Comparison of ENCODE assay signal across 6 cellular contexts in the genomic region with DNA sequence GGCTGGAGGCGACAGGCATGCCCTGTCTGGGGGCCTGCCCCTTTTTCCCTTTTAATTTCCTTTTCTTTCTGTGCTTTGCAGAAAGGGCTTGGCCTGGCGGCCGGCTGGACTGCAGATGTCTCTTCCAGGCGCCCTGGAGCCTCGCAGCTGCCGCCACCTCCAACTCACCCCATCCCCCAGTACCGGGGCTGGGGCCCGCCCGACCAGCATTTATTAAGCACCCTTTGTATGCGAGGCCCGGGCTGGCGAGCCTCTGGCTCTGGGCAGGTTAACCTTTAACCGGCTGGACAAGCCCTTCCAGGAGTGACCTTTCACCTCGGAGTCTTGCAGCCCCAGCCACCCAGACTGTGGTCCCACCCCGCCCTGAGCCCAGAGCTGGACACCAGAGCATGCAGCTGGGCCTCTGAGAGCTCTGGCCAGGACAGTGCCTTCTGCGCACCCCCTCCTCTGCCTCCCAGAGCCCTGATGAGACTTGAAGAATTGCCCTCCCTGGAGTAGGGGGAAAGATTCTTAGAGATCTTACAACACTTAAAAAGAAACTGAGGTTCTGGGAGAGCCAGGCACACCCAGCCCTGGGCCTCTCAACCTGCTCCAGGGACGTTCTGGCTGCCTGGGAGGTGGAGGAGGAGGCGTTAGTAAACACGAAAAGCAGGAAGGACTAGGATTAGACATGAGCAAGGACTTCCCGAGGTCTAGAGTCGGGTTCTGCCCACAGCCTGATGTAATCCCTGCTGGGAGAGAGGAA. TPM values are rescaled to one million over a fixed set of nuclear protein-coding genes. Genes with fewer than 3 reads are reported as not detected.
DNase-seq lines count a peak whose midpoint lies in the region; ATAC-seq and TF ChIP-seq lines count a peak whose summit lies in the region.

No MANE protein-coding gene starts in this region.

- intact Hi-C loops in psoas muscle (cut with DNase I): no loop called here

- H3K36me3 ChIP-seq in ectodermal cell (ENCODE audit: control insufficient read depth, insufficient read depth, low read length) (no peaks in the 10 kb centered on the region), psoas muscle (ENCODE audit: insufficient read depth in 1 of 2, low read depth in 1 of 2) (no peaks in the 10 kb centered on the region)

- H3K4me3 ChIP-seq in ectodermal cell (ENCODE audit: insufficient read depth, low read depth, low read length): peak overlapping the region; percentile 36
- peak overlapping the region; percentile 85 for H3K4me3 ChIP-seq in psoas muscle

- H3K9me3 ChIP-seq in ectodermal cell (ENCODE audit: control insufficient read depth, low read length) (no peaks in the 10 kb centered on the region), psoas muscle (no peaks in the 10 kb centered on the region)

- no peak for TF ChIP-seq CTCF in psoas muscle (IDR thresholded peaks at IDR 0.05)

- ATAC-seq in psoas muscle (peak; percentile 5 to 8 (median 7)), GM18511 (IDR thresholded peaks at IDR 0.05; ENCODE audit: unreplicated experiment) (no peak)

- H3K4me3 Mint-ChIP-seq in activated naive CD4-positive, alpha-beta T cell treated with anti-CD3 and anti-CD28 coated beads, Interleukin-2, amount 50 U/mL, for 24 hours: peak overlapping the region; percentile 85

- H3K27ac Mint-ChIP-seq in activated naive CD4-positive, alpha-beta T cell treated with anti-CD3 and anti-CD28 coated beads, Interleukin-2, amount 50 U/mL, for 24 hours: peak overlapping the region; percentile 65

- H3K4me1 Mint-ChIP-seq in activated naive CD4-positive, alpha-beta T cell treated with anti-CD3 and anti-CD28 coated beads, Interleukin-2, amount 50 U/mL, for 24 hours: peaks cover 6% of the 10 kb centered on the region

- peaks cover 24% of the 10 kb centered on the region for H3K4me1 ChIP-seq in ectodermal cell (ENCODE audit: control insufficient read depth, insufficient read depth, low read length)
- peaks cover 21% of the 10 kb centered on the region for H3K4me1 ChIP-seq in psoas muscle

- no peak for DNase-seq in activated naive CD4-positive, alpha-beta T cell treated with anti-CD3 and anti-CD28 coated beads, Interleukin-2, amount 50 U/mL, for 16 hours
- DNase-seq in psoas muscle: peak in 1 of 2 donors; percentile 72
- DNase-seq in central memory CD4-positive, alpha-beta T cell: no peak

- H3K36me3 Mint-ChIP-seq in activated naive CD4-positive, alpha-beta T cell treated with anti-CD3 and anti-CD28 coated beads, Interleukin-2, amount 50 U/mL, for 24 hours: no peaks in the 10 kb centered on the region

- H3K27me3 Mint-ChIP-seq in activated naive CD4-positive, alpha-beta T cell treated with anti-CD3 and anti-CD28 coated beads, Interleukin-2, amount 50 U/mL, for 24 hours: no peaks in the 10 kb centered on the region

- 16 to 17% methylated on average over 21 of the region's 21 CpGs for WGBS in ectodermal cell, 2 experiments
- 19 to 30% (median 28%) methylated on average over 21 of the region's 21 CpGs for WGBS in psoas muscle, 3 donors

- H3K9me3 Mint-ChIP-seq in activated naive CD4-positive, alpha-beta T cell treated with anti-CD3 and anti-CD28 coated beads, Interleukin-2, amount 50 U/mL, for 24 hours: no peaks in the 10 kb centered on the region

- peak overlapping the region; percentile 89 for H3K27ac ChIP-seq in ectodermal cell (ENCODE audit: insufficient read depth, low read depth, low read length, poor library complexity, severe bottlenecking)
- H3K27ac ChIP-seq in psoas muscle: peak overlapping the region; percentile 58

- H3K27me3 ChIP-seq in ectodermal cell (ENCODE audit: control insufficient read depth, insufficient read depth, low read length, poor library complexity, severe bottlenecking): no peaks in the 10 kb centered on the region
- no peaks in the 10 kb centered on the region for H3K27me3 ChIP-seq in psoas muscle (ENCODE audit: insufficient read depth in 3 of 3, low read length in 2 of 3)

RNA-seq across cellular contexts. Expression of a gene that starts 1.1 kb away (rescaled TPM):
- polyA plus RNA-seq in ectodermal cell (2013, experiment 1 of 4): 32.8 TPM
- polyA plus RNA-seq in ectodermal cell (2013, experiment 2 of 4): 35.5 TPM
- 38.3 TPM for polyA plus RNA-seq in ectodermal cell (2013, experiment 3 of 4)
- polyA plus RNA-seq in ectodermal cell (2013, experiment 4 of 4): 36.2 TPM
- 10 to 100 TPM; 34.9 to 56.7 (median 41.1) TPM for total RNA-seq in psoas muscle
- polyA plus RNA-seq in psoas muscle: 10 to 100 TPM; 21.1 to 51.3 (median 27.9) TPM

RNA-seq across cellular contexts. Expression of a gene that starts 17.7 kb away (rescaled TPM):
- polyA plus RNA-seq in ectodermal cell (2013, experiment 1 of 4): 0.91 TPM
- polyA plus RNA-seq in ectodermal cell (2013, experiment 2 of 4): 1.3 TPM
- polyA plus RNA-seq in ectodermal cell (2013, experiment 3 of 4): 0.75 TPM
- 0.45 TPM for polyA plus RNA-seq in ectodermal cell (2013, experiment 4 of 4)
- 1 to 10 TPM; 2.6 to 8.6 (median 3.3) TPM for total RNA-seq in psoas muscle
- polyA plus RNA-seq in psoas muscle: 1 to 10 TPM; 3.7 to 5.0 (median 4.0) TPM

RNA-seq across cellular contexts. Expression of a gene that starts 20.4 kb away (rescaled TPM):
- 129 TPM for polyA plus RNA-seq in ectodermal cell (2013, experiment 1 of 4)
- polyA plus RNA-seq in ectodermal cell (2013, experiment 2 of 4): 116 TPM
- polyA plus RNA-seq in ectodermal cell (2013, experiment 3 of 4): 96.0 TPM
- polyA plus RNA-seq in ectodermal cell (2013, experiment 4 of 4): 97.9 TPM
- 10 to 100 TPM; 70.0 to 97.0 (median 88.7) TPM for total RNA-seq in psoas muscle
- 100 to 1,000 TPM in 1 of 3 donors, 10 to 100 TPM in 2; 86.8 to 145 (median 92.9) TPM for polyA plus RNA-seq in psoas muscle

RNA-seq across cellular contexts. Expression of a gene that starts 20.8 kb away (rescaled TPM):
- 19.2 TPM for polyA plus RNA-seq in ectodermal cell (2013, experiment 1 of 4)
- polyA plus RNA-seq in ectodermal cell (2013, experiment 2 of 4): 16.3 TPM
- 12.2 TPM for polyA plus RNA-seq in ectodermal cell (2013, experiment 3 of 4)
- 16.9 TPM for polyA plus RNA-seq in ectodermal cell (2013, experiment 4 of 4)
- total RNA-seq in psoas muscle: 10 to 100 TPM; 15.6 to 20.8 (median 18.5) TPM
- polyA plus RNA-seq in psoas muscle: 10 to 100 TPM; 19.6 to 37.1 (median 24.0) TPM

RNA-seq across cellular contexts. Expression of a gene that starts 31.7 kb away (rescaled TPM):
- polyA plus RNA-seq in ectodermal cell (2013, experiment 1 of 4): 17.7 TPM
- 19.2 TPM for polyA plus RNA-seq in ectodermal cell (2013, experiment 2 of 4)
- polyA plus RNA-seq in ectodermal cell (2013, experiment 3 of 4): 16.9 TPM
- polyA plus RNA-seq in ectodermal cell (2013, experiment 4 of 4): 21.8 TPM
- 10 to 100 TPM; 25.5 to 41.2 (median 30.5) TPM for total RNA-seq in psoas muscle
- 10 to 100 TPM; 45.3 to 83.0 (median 57.1) TPM for polyA plus RNA-seq in psoas muscle
